In genomic region chr19:18289471-18290066, GRCh38 we compare ENCODE assay signal across 1 cellular context.
TF ChIP-seq lines count a peak whose summit lies in the region.

No MANE protein-coding gene starts in this region.

TF ChIP-seq in IMR-90, 13 proteins besides CTCF, POLR2A, EP300 and RAD21 (continued from another document):
- TF ChIP-seq, protein P1, sequence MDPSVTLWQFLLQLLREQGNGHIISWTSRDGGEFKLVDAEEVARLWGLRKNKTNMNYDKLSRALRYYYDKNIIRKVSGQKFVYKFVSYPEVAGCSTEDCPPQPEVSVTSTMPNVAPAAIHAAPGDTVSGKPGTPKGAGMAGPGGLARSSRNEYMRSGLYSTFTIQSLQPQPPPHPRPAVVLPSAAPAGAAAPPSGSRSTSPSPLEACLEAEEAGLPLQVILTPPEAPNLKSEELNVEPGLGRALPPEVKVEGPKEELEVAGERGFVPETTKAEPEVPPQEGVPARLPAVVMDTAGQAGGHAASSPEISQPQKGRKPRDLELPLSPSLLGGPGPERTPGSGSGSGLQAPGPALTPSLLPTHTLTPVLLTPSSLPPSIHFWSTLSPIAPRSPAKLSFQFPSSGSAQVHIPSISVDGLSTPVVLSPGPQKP (IDR thresholded peaks at IDR 0.05; ENCODE audit: borderline replicate concordance, low read depth, low read length) = no peak
- no peak for TF ChIP-seq CEBPB (IDR thresholded peaks at IDR 0.05; ENCODE audit: low read depth, low read length)
- no peak for TF ChIP-seq FOS (IDR thresholded peaks at IDR 0.05; ENCODE audit: low read depth, low read length)
- TF ChIP-seq, protein P2, sequence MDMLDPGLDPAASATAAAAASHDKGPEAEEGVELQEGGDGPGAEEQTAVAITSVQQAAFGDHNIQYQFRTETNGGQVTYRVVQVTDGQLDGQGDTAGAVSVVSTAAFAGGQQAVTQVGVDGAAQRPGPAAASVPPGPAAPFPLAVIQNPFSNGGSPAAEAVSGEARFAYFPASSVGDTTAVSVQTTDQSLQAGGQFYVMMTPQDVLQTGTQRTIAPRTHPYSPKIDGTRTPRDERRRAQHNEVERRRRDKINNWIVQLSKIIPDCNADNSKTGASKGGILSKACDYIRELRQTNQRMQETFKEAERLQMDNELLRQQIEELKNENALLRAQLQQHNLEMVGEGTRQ (IDR thresholded peaks at IDR 0.05; ENCODE audit: low read depth, low read length) = no peak
- no peak for TF ChIP-seq RFX5 (IDR thresholded peaks at IDR 0.05; ENCODE audit: low read depth, low read length)
- TF ChIP-seq NFE2L2 (IDR thresholded peaks at IDR 0.05; ENCODE audit: low read depth, low read length) = no peak
